In genomic region chr12:66644151-66644550, GRCh38 we compare ENCODE assay signal across 10 cellular contexts. TPM values are rescaled to one million over a fixed set of nuclear protein-coding genes. Genes with fewer than 3 reads are reported as not detected.
"Had no signal": no experiment of that assay in that cellular context is flagged by ENCODE, and none has a peak within 500 bp of the region (broad histone marks: within the 10 kb centered on the region; RNA-seq: fewer than 3 reads in every experiment).

No MANE protein-coding gene starts in this region.

- H3K4me1 ChIP-seq: HAP-1 had no signal

- H3K36me3 ChIP-seq: HAP-1 had no signal

- DNase-seq: GM23248, GOT3, H7, H9, HCEC 1CT, HFFc6 had no signal

- H3K27ac Mint-ChIP-seq: GM23338, H9, HFFc6 had no signal

- H2AFZ ChIP-seq: GM23248, GM23338 had no signal

- H3K4me2 ChIP-seq: GM23338 had no signal

- FAIRE-seq: H1, H54 had no signal

- H3K27ac ChIP-seq: GM23248 had no signal

- H3K9me3 ChIP-seq: HAP-1 had no signal

- H3K9ac ChIP-seq: GM23248 had no signal

- H3K4me3 ChIP-seq: GM23248, GM23338, HAP-1 had no signal

- H3K9me3 Mint-ChIP-seq: GM23338, H9, HFFc6 had no signal

- H3K4me3 Mint-ChIP-seq: GM23338, H9, HFFc6 had no signal

RNA-seq across cellular contexts. Expression of gene GRIP1, which starts 34.7 kb away (rescaled TPM):
- total RNA-seq: GM23248 had no signal
